ENCODE assay signal across 22 cellular contexts in the genomic region with DNA sequence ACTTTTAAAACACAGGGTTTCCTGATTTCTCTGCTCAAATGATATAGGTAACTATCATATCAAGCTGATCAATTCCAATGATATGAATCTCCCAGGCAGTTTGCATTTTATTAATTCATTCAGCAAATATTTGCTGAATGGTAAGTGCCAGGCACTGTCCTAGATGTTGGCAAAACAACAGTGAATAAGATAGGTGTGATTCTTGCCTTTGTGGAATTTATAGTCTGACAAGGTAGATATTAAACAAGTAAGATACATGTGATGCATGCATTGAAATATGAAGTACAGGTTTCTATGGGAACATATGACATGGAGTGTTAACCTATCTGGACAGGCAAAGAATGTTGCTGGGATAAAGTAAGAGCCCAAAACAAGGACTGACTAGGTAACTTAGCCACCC.
DNase-seq lines count a peak whose midpoint lies in the region; ATAC-seq, FAIRE-seq and TF ChIP-seq lines count a peak whose summit lies in the region.
"Had no signal": no experiment of that assay in that cellular context is flagged by ENCODE, and none has a peak within 500 bp of the region (broad histone marks: within the 10 kb centered on the region; RNA-seq: fewer than 3 reads in every experiment).

No MANE protein-coding gene starts in this region.

- H3K79me2 ChIP-seq in GM23338 (replicated peaks; ENCODE audit: insufficient read depth) = no peaks in the 10 kb centered on the region
- H3K79me2 ChIP-seq in PC-3 (ENCODE audit: low read length) = no peaks in the 10 kb centered on the region
- H3K79me2 ChIP-seq in neural progenitor cell (ENCODE audit: low read depth) = no peaks in the 10 kb centered on the region

- FAIRE-seq in HTR-8/SVneo (lab: Jason Lieb, UNC) = no peak
- FAIRE-seq: A204.1, G401.6, GM12892, H1 had no signal

- H3K27me3 ChIP-seq in GM23338 (ENCODE audit: insufficient read depth) (no peaks in the 10 kb centered on the region), PC-3 (ENCODE audit: low read length) (no peaks in the 10 kb centered on the region), neural progenitor cell (no peaks in the 10 kb centered on the region)
- H3K27me3 ChIP-seq: BLaER1 had no signal

- no peak overlapping the region for H3K27ac Mint-ChIP-seq in GM23338
- H3K27ac Mint-ChIP-seq in neural progenitor cell = no peak overlapping the region
- H3K27ac Mint-ChIP-seq: B cell; CD4-positive, CD25-positive, alpha-beta regulatory T cell; CD8-positive, alpha-beta T cell had no signal

- TF ChIP-seq CTCF in GM23338 (conservative IDR thresholded peaks at IDR 0.05; ENCODE audit: low read depth in 2 of 2) = no peak
- TF ChIP-seq CTCF in PC-3 (conservative IDR thresholded peaks at IDR 0.05; ENCODE audit: low read depth, low read length) = no peak
- no peak for TF ChIP-seq CTCF in neural progenitor cell (IDR thresholded peaks at IDR 0.05)

- H3K4me3 ChIP-seq in GM23338 = no peak overlapping the region
- no peak overlapping the region for H3K4me3 ChIP-seq in PC-3 (ENCODE audit: low read length)
- H3K4me3 ChIP-seq in neural progenitor cell = no peak overlapping the region
- H3K4me3 ChIP-seq: BLaER1 had no signal

- H3K27me3 Mint-ChIP-seq in GM23338 (ENCODE audit: insufficient read depth, low read depth, poor library complexity) (no peaks in the 10 kb centered on the region), neural progenitor cell (ENCODE audit: insufficient read depth, low read depth) (peaks cover 3% of the 10 kb centered on the region)
- H3K27me3 Mint-ChIP-seq: B cell had no signal

- H3K4me1 Mint-ChIP-seq in GM23338 (peaks cover 12% of the 10 kb centered on the region; the same call in 2 of the 3 replicates), neural progenitor cell (peaks cover 10% of the 10 kb centered on the region)

- H3K4me3 Mint-ChIP-seq in GM23338 (no peak overlapping the region), neural progenitor cell (no peak overlapping the region)
- H3K4me3 Mint-ChIP-seq: B cell; CD4-positive, CD25-positive, alpha-beta regulatory T cell; CD8-positive, alpha-beta T cell had no signal

- intact Hi-C loops in PC-3 (cut with micrococcal nuclease) = loop anchor here (2.0 kb wide), 2 partner anchors 18 to 56 kb away; no protein-coding TSS in a partner anchor
- intact Hi-C loops in left cardiac atrium (cut with DNase I) = no loop called here

- no TSS peak for BruUV-seq in PC-3 (replicated peaks; lab: Mats Ljungman, UMichigan)

- POLR2A ChIA-PET in PC-3 (lab: Charles Lee; ENCODE audit: unreplicated experiment) = no interaction called here

- H3K9me2 ChIP-seq in GM23338 (ENCODE audit: insufficient read depth) (no peaks in the 10 kb centered on the region; the same call in 1 of the 2 replicates), PC-3 (replicated peaks; ENCODE audit: low read length) (no peaks in the 10 kb centered on the region)

- H3K36me3 ChIP-seq in GM23338 (ENCODE audit: insufficient read depth) = no peaks in the 10 kb centered on the region
- H3K36me3 ChIP-seq in PC-3 (ENCODE audit: low read depth, low read length) = no peaks in the 10 kb centered on the region
- no peaks in the 10 kb centered on the region for H3K36me3 ChIP-seq in neural progenitor cell
- H3K36me3 ChIP-seq: BLaER1 had no signal

- H3F3A ChIP-seq in GM23338 (replicated peaks; ENCODE audit: low read depth) (no peaks in the 10 kb centered on the region), PC-3 (ENCODE audit: low read length, unreplicated experiment) (no peaks in the 10 kb centered on the region), neural progenitor cell (ENCODE audit: low read depth) (peaks cover 10% of the 10 kb centered on the region)

- DNase-seq in GM23338 (ENCODE audit: low spot score) (no peak), PC-3 (peak; percentile 53), kidney tubule cell (ENCODE audit: low spot score) (peak; percentile 13), neural progenitor cell (ENCODE audit: low spot score) (no peak), left cardiac atrium (no peak), SK-N-DZ (ENCODE audit: low spot score) (no peak), HTR-8/SVneo (ENCODE audit: insufficient read length, low spot score) (no peak)
- DNase-seq: Caco-2; CD4-positive, CD25-positive, alpha-beta regulatory T cell; CD8-positive, alpha-beta T cell; DMS153; DND-41; H7; HCEC 1CT had no signal

- ATAC-seq in GM23338 = no peak
- ATAC-seq in PC-3 = peak; percentile 56
- no peak for ATAC-seq in left cardiac atrium
- ATAC-seq: CD8-positive, alpha-beta T cell had no signal

- H3K27ac ChIP-seq in GM23338 (ENCODE audit: low read depth) (no peak overlapping the region), PC-3 (ENCODE audit: low read length) (no peak overlapping the region), neural progenitor cell (no peak overlapping the region)
- H3K27ac ChIP-seq: 22Rv1, BLaER1, C4-2B had no signal

- H2AFZ ChIP-seq in GM23338 = peak overlapping the region; percentile 57; the same call in 1 of the 2 replicates
- no peak overlapping the region for H2AFZ ChIP-seq in PC-3 (ENCODE audit: low read length)
- peak overlapping the region; percentile 28 for H2AFZ ChIP-seq in neural progenitor cell (replicated peaks)

- H3K9me3 Mint-ChIP-seq in GM23338 = peaks cover 10% of the 10 kb centered on the region; the same call in 1 of the 3 replicates
- no peaks in the 10 kb centered on the region for H3K9me3 Mint-ChIP-seq in neural progenitor cell
- H3K9me3 Mint-ChIP-seq: CD8-positive, alpha-beta T cell had no signal

- no peak overlapping the region for H3K9ac ChIP-seq in PC-3 (ENCODE audit: low read length)
- H3K9ac ChIP-seq in neural progenitor cell = no peak overlapping the region
- H3K9ac ChIP-seq: BLaER1 had no signal

- CTCF ChIA-PET in PC-3 (lab: Charles Lee) = no interaction called here

- H3K4me2 ChIP-seq in GM23338 = no peak overlapping the region
- 0 out of 2 replicates have a peak overlapping the region, but pooled peaks have one; percentile 1 for H3K4me2 ChIP-seq in PC-3 (ENCODE audit: low read length)
- H3K4me2 ChIP-seq in neural progenitor cell = no peak overlapping the region
- H3K4me2 ChIP-seq: BLaER1 had no signal

- no peaks in the 10 kb centered on the region for H3K36me3 Mint-ChIP-seq in GM23338 (ENCODE audit: low read depth)
- no peaks in the 10 kb centered on the region for H3K36me3 Mint-ChIP-seq in neural progenitor cell
- H3K36me3 Mint-ChIP-seq: CD4-positive, CD25-positive, alpha-beta regulatory T cell; CD8-positive, alpha-beta T cell had no signal

- H4K20me1 ChIP-seq in GM23338 (replicated peaks; ENCODE audit: insufficient read depth) = no peaks in the 10 kb centered on the region
- no peaks in the 10 kb centered on the region for H4K20me1 ChIP-seq in PC-3 (ENCODE audit: low read length)
- H4K20me1 ChIP-seq in neural progenitor cell (ENCODE audit: low read depth) = no peaks in the 10 kb centered on the region
- H4K20me1 ChIP-seq: BLaER1 had no signal

- H3K4me1 ChIP-seq in GM23338 (ENCODE audit: insufficient read depth) (0 out of 2 replicates have a peak, but pooled peaks cover 4% of the 10 kb centered on the region), PC-3 (ENCODE audit: insufficient read depth, low read length) (peaks cover 38% of the 10 kb centered on the region), neural progenitor cell (peaks cover 9% of the 10 kb centered on the region)
- H3K4me1 ChIP-seq: Caco-2 had no signal

- H3K9me3 ChIP-seq in PC-3 (ENCODE audit: low read length) (no peaks in the 10 kb centered on the region), neural progenitor cell (ENCODE audit: low read depth) (no peaks in the 10 kb centered on the region)
- H3K9me3 ChIP-seq: Caco-2 had no signal

TF ChIP-seq in GM23338, 12 proteins besides CTCF, POLR2A, EP300 and RAD21:
- no peak for TF ChIP-seq STAT1 (IDR thresholded peaks at IDR 0.05; ENCODE audit: unreplicated experiment)

Comparison
In these comparisons a context has a peak if more than half of its experiments do, and no peak if none do; other contexts are left out.
1. DNase-seq: peak in PC-3 (single experiment) and kidney tubule cell (single experiment); none in GM23338 (single experiment), neural progenitor cell (single experiment), left cardiac atrium (single experiment), SK-N-DZ (single experiment) and HTR-8/SVneo (single experiment).